24 cellular contexts compared by ENCODE assay signal in the genomic region with DNA sequence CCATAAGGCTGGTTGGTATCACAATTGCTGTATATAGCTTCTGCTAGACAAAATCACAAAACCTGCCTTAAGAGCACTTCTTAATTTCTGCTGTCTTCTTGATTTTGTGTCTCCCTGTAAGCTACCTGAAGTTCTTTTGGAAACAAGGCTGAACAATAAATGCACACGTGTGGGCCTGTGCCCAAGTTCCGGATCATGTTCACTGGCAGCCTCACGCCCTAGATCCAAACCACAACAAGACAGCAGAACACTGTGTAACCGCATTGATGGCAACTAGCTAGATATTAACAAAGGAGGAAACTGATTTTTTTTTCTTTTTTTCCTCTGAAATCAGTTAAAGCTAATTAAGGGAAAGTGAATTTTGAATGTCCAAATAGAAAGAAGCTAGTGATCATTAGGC.
"Had no signal": no experiment of that assay in that cellular context is flagged by ENCODE, and none has a peak within 500 bp of the region (broad histone marks: within the 10 kb centered on the region; RNA-seq: fewer than 3 reads in every experiment).

No MANE protein-coding gene starts in this region.

- H3K27ac ChIP-seq: hepatocyte, left lung, ovary, right lobe of liver, stomach, testis, upper lobe of left lung had no signal

- H3K27ac Mint-ChIP-seq: activated B cell treated with CpG ODN at 0.5 μM for 24 hours; activated CD4-positive, alpha-beta memory T cell treated with anti-CD3 and anti-CD28 coated beads, Interleukin-2, amount 10 ng/mL, durations not matched to agents 7 days and 5 days; activated CD8-positive, alpha-beta memory T cell treated with anti-CD3 and anti-CD28 coated beads, Interleukin-2, amount 10 ng/mL, durations not matched to agents 7 days and 5 days; activated naive CD8-positive, alpha-beta T cell treated with anti-CD3 and anti-CD28 coated beads, Interleukin-2, amount 10 ng/mL, durations not matched to agents 7 days and 5 days; memory B cell; naive B cell; stimulated activated effector memory CD8-positive, alpha-beta T cell treated with anti-CD3 and anti-CD28 coated beads, Interleukin-12 subunit alpha, Interleukin-12 subunit beta, amount 100 ng/mL, for 72 hours had no signal

- H3K79me2 ChIP-seq: hepatocyte had no signal

- H3K4me1 Mint-ChIP-seq: activated B cell treated with CpG ODN at 0.5 μM for 24 hours; activated naive CD8-positive, alpha-beta T cell treated with anti-CD3 and anti-CD28 coated beads, Interleukin-2, amount 10 ng/mL, durations not matched to agents 7 days and 5 days; memory B cell; naive B cell had no signal

- H3K36me3 ChIP-seq: left lung, ovary, right lobe of liver, stomach, upper lobe of left lung had no signal

- H3K27me3 ChIP-seq: hepatocyte, left lung, ovary, right lobe of liver, stomach, testis, upper lobe of left lung had no signal

- H3K27me3 Mint-ChIP-seq: activated CD4-positive, alpha-beta memory T cell treated with anti-CD3 and anti-CD28 coated beads, Interleukin-2, amount 10 ng/mL, durations not matched to agents 7 days and 5 days; activated CD8-positive, alpha-beta memory T cell treated with anti-CD3 and anti-CD28 coated beads, Interleukin-2, amount 10 ng/mL, durations not matched to agents 7 days and 5 days; activated naive CD8-positive, alpha-beta T cell treated with anti-CD3 and anti-CD28 coated beads, Interleukin-2, amount 10 ng/mL, durations not matched to agents 7 days and 5 days had no signal

- ATAC-seq: activated CD8-positive, alpha-beta memory T cell treated with anti-CD3 and anti-CD28 coated beads, Interleukin-2, amount 10 ng/mL, durations not matched to agents 7 days and 5 days; left lung; mucosa of descending colon; right lobe of liver; stimulated activated effector memory CD8-positive, alpha-beta T cell treated with anti-CD3 and anti-CD28 coated beads, Interleukin-12 subunit alpha, Interleukin-12 subunit beta, amount 100 ng/mL, for 72 hours had no signal

- H3K4me3 ChIP-seq: hepatocyte, left lung, mucosa of descending colon, ovary, right lobe of liver, smooth muscle cell, stomach, testis, upper lobe of left lung had no signal

- H3K4me2 ChIP-seq: hepatocyte, smooth muscle cell had no signal

- H3K4me3 Mint-ChIP-seq: activated B cell treated with CpG ODN at 0.5 μM for 24 hours; activated CD4-positive, alpha-beta memory T cell treated with anti-CD3 and anti-CD28 coated beads, Interleukin-2, amount 10 ng/mL, durations not matched to agents 7 days and 5 days; activated CD8-positive, alpha-beta memory T cell treated with anti-CD3 and anti-CD28 coated beads, Interleukin-2, amount 10 ng/mL, durations not matched to agents 7 days and 5 days; activated naive CD8-positive, alpha-beta T cell treated with anti-CD3 and anti-CD28 coated beads, Interleukin-2, amount 10 ng/mL, durations not matched to agents 7 days and 5 days; memory B cell; naive B cell; stimulated activated effector memory CD8-positive, alpha-beta T cell treated with anti-CD3 and anti-CD28 coated beads, Interleukin-12 subunit alpha, Interleukin-12 subunit beta, amount 100 ng/mL, for 72 hours had no signal

- H2AFZ ChIP-seq: hepatocyte had no signal

- DNase-seq: activated B cell treated with CpG ODN at 0.5 μM for 24 hours; activated CD4-positive, alpha-beta memory T cell treated with anti-CD3 and anti-CD28 coated beads, Interleukin-2, amount 10 ng/mL, durations not matched to agents 7 days and 5 days; activated CD4-positive, alpha-beta T cell treated with anti-CD3 and anti-CD28 coated beads for 48 hours; activated CD8-positive, alpha-beta memory T cell treated with anti-CD3 and anti-CD28 coated beads, Interleukin-2, amount 10 ng/mL, durations not matched to agents 7 days and 5 days; activated naive CD4-positive, alpha-beta T cell; activated naive CD8-positive, alpha-beta T cell treated with anti-CD3 and anti-CD28 coated beads, Interleukin-2, amount 10 ng/mL, durations not matched to agents 7 days and 5 days; amygdala; cortex of kidney; effector CD4-positive, alpha-beta T cell; foreskin fibroblast; left lung; mucosa of descending colon; naive B cell; ovary; right lobe of liver; stimulated activated CD4-positive, alpha-beta T cell treated with anti-CD3 and anti-CD28 coated beads, Interleukin-4, amount 100 ng/mL, for 1 hour; stomach; SW 1271; testis; upper lobe of left lung had no signal

- H3K9me3 Mint-ChIP-seq: activated B cell treated with CpG ODN at 0.5 μM for 24 hours; activated CD4-positive, alpha-beta memory T cell treated with anti-CD3 and anti-CD28 coated beads, Interleukin-2, amount 10 ng/mL, durations not matched to agents 7 days and 5 days; memory B cell; naive B cell; stimulated activated effector memory CD8-positive, alpha-beta T cell treated with anti-CD3 and anti-CD28 coated beads, Interleukin-12 subunit alpha, Interleukin-12 subunit beta, amount 100 ng/mL, for 72 hours had no signal

- H3K4me1 ChIP-seq: left lung, right lobe of liver, stomach, testis, upper lobe of left lung had no signal

- H3K9me3 ChIP-seq: left lung, mucosa of descending colon, ovary, right lobe of liver, stomach, testis, upper lobe of left lung had no signal
